Comparison of ENCODE assay signal across 8 cellular contexts in genomic region chr11:20363500-20364411, GRCh38. TPM values are rescaled to one million over a fixed set of nuclear protein-coding genes. Genes with fewer than 3 reads are reported as not detected.
DNase-seq lines count a peak whose midpoint lies in the region; ATAC-seq, FAIRE-seq and TF ChIP-seq lines count a peak whose summit lies in the region.

HTATIP2 (plus strand) TSS chr11:20363714; CDS start chr11:20364238, 524 bp downstream.

- H4K20me1 ChIP-seq in GM12878 (ENCODE audit: control insufficient read depth, insufficient read depth) = no peaks in the 10 kb centered on the region

- H3K27ac Mint-ChIP-seq in IgD-negative memory B cell = peak within 1 kb of the TSS; percentile 87 to 98 (median 93)

- H3K27me3 Mint-ChIP-seq in IgD-negative memory B cell = no peaks in the 10 kb centered on the region

- H3K4me1 Mint-ChIP-seq in IgD-negative memory B cell = peaks cover 32 to 46% (median 45%) of the 10 kb centered on the region in 3 donors

- H3K4me3 ChIP-seq in GM12878 (peak within 1 kb of the TSS; percentile 58), iPS-11a (ENCODE audit: low read depth, low read length) (peak within 1 kb of the TSS; percentile 37), sigmoid colon (peak within 1 kb of the TSS; percentile 61 to 89 (median 78))

- TSS peak; percentile 90 for BruUV-seq in GM12878 (replicated peaks; lab: Mats Ljungman, UMichigan)

- H3K4me1 ChIP-seq in GM12878 (ENCODE audit: control insufficient read depth, insufficient read depth, low read length) (peaks cover 7% of the 10 kb centered on the region; the same call in 1 of the 2 replicates), sigmoid colon (peaks cover 0 to 46% (median 31%) of the 10 kb centered on the region in 4 donors)

- no peaks in the 10 kb centered on the region for H3K9me3 Mint-ChIP-seq in IgD-negative memory B cell

- TF ChIP-seq POLR2A in GM12878 (IDR thresholded peaks at IDR 0.05; ENCODE audit: low read depth, low read length) = peak; percentile 90
- peak in 1 of 2 donors; percentile 14 for TF ChIP-seq POLR2A in sigmoid colon (IDR thresholded peaks at IDR 0.05)

- H3K9me3 ChIP-seq in GM12878 (replicated peaks; ENCODE audit: control insufficient read depth, insufficient read depth, low read length) (no peaks in the 10 kb centered on the region; the same call in 2 of the 3 replicates), sigmoid colon (no peaks in the 10 kb centered on the region)

- H3K36me3 Mint-ChIP-seq in IgD-negative memory B cell = peaks cover 7% of the 10 kb centered on the region

- POLR2A ChIA-PET in GM12878 (lab: Charles Lee) = interaction anchor here (0.6 kb wide), 1 partner anchor 655 kb away, joined by 3 read pairs; no protein-coding TSS in a partner anchor

- peak within 1 kb of the TSS; percentile 69 for H3K9ac ChIP-seq in GM12878 (ENCODE audit: control insufficient read depth, insufficient read depth, low read length)

- peak within 1 kb of the TSS; percentile 90 to 98 (median 96) for H3K4me3 Mint-ChIP-seq in IgD-negative memory B cell

- TF ChIP-seq EP300 in GM12878 (IDR thresholded peaks at IDR 0.05; ENCODE audit: borderline replicate concordance in 1 of 2, control insufficient read depth in 1 of 2, low read depth in 2 of 2, low read length in 2 of 2) (no peak), sigmoid colon (IDR thresholded peaks at IDR 0.05) (no peak)

- TF ChIP-seq RAD21 in GM12878 (IDR thresholded peaks at IDR 0.05; ENCODE audit: insufficient read depth, low read depth, low read length) = no peak

- in situ Hi-C loops in GM12878 (cut with MboI) = no loop called here

- peaks cover 2% of the 10 kb centered on the region for H3K79me2 ChIP-seq in GM12878 (ENCODE audit: control insufficient read depth, insufficient read depth, low read length)

- H2AFZ ChIP-seq in GM12878 (ENCODE audit: control insufficient read depth, low read depth, low read length) = peak within 1 kb of the TSS; percentile 81

- peak; percentile 35 for FAIRE-seq in GM12878 (lab: Jason Lieb, UNC)

- RAD21 ChIA-PET in GM12878 (lab: Charles Lee; ENCODE audit: unreplicated experiment) = interaction anchor here (1.3 kb wide), 1 partner anchor 231 kb away, joined by 3 read pairs; no protein-coding TSS in a partner anchor

- SMC1A ChIA-PET in GM12878 (lab: Charles Lee; ENCODE audit: uncharacterized antibody, unreplicated experiment) = interaction anchor here (2.1 kb wide), 1 partner anchor 10 kb away, joined by 8 read pairs; no protein-coding TSS in a partner anchor

- ATAC-seq in GM21447 (IDR thresholded peaks at IDR 0.05; ENCODE audit: unreplicated experiment) = peak; percentile 90
- peak; percentile 95 for ATAC-seq in GM12878

- H3K27me3 ChIP-seq in GM12878 (replicated peaks in 1 of 2; ENCODE audit: control insufficient read depth in 2 of 2, insufficient read depth in 2 of 2, low read length in 1 of 2) = no peaks in the 10 kb centered on the region
- no peaks in the 10 kb centered on the region for H3K27me3 ChIP-seq in sigmoid colon

- peak; percentile 66 for DNase-seq in DMS53 treated with DMSO at 0.1 percent for 48 hours (lab: John Stamatoyannopoulos, UW; ENCODE audit: unreplicated experiment)
- no peak for DNase-seq in GM12878 (ENCODE audit: low read depth, low spot score)
- peak; percentile 84 for DNase-seq in sigmoid colon
- no peak for DNase-seq in epidermal melanocyte (ENCODE audit: insufficient read length, low spot score)

- CTCF ChIA-PET in GM12878 (lab: Yijun Ruan, JAX) = interaction anchor here (0.7 to 8.1 kb wide), 6 partner anchors 10 to 321 kb away, joined by 3 to 66 read pairs (median 4); no protein-coding TSS in a partner anchor

- peak within 1 kb of the TSS; percentile 73 for H3K4me2 ChIP-seq in GM12878 (ENCODE audit: control insufficient read depth, insufficient read depth)

- no peak for TF ChIP-seq CTCF in GM12878 (IDR thresholded peaks at IDR 0.05 in 2 of 3, conservative IDR thresholded peaks at IDR 0.05 in 1 of 3; ENCODE audit: control insufficient read depth in 2 of 3, extremely low read depth in 1 of 3, insufficient read depth in 1 of 3, low read depth in 3 of 3, low read length in 3 of 3)
- TF ChIP-seq CTCF in sigmoid colon (IDR thresholded peaks at IDR 0.05) = peak in 1 of 4 experiments; percentile 6

- H3K27ac ChIP-seq in GM12878 (ENCODE audit: control insufficient read depth, insufficient read depth) (peak within 1 kb of the TSS; percentile 65), sigmoid colon (peak within 1 kb of the TSS; percentile 77 to 92 (median 84))

- 7% methylated on average over 58 of the region's 71 CpGs for WGBS in GM12878 (ENCODE audit: insufficient coverage, insufficient replicate concordance, low lambda C conversion rate, missing lambda C conversion rate)
- WGBS in sigmoid colon, 2 donors = 1 to 3% methylated on average over 71 of the region's 71 CpGs

- intact Hi-C loops in T-helper 2 cell treated with Interferon-gamma antibody and Interleukin-4, amounts not matched to agents 100 ng/mL and 5 ng/mL, for 36 hours (cut with micrococcal nuclease) = loop anchor here (1.0 kb wide), 1 partner anchor 24 kb away; the partner anchor contains the start of gene PRMT3
- intact Hi-C loops in GM12878 (cut with micrococcal nuclease; ENCODE audit: unreplicated experiment) = no loop called here
- intact Hi-C loops in sigmoid colon (cut with DNase I) = loop anchor here (2.0 kb wide), 1 partner anchor 23 kb away; the partner anchor contains the start of gene PRMT3

- H3K36me3 ChIP-seq in GM12878 (ENCODE audit: control insufficient read depth in 2 of 2, insufficient read depth in 2 of 2, low read length in 1 of 2) (no peaks in the 10 kb centered on the region), sigmoid colon (no peaks in the 10 kb centered on the region)

TF ChIP-seq in GM12878, 131 proteins besides CTCF, POLR2A, EP300 and RAD21 (continues in another document):
- TF ChIP-seq ZNF274 (IDR thresholded peaks at IDR 0.05; ENCODE audit: insufficient read depth, insufficient read length) (no peak), PRDM15 (CRISPR knock-in tag; IDR thresholded peaks at IDR 0.05) (no peak), DPF2 (IDR thresholded peaks at IDR 0.05) (peak; percentile 66; the same call in 1 of the 2 replicates), SMAD5 (IDR thresholded peaks at IDR 0.05; ENCODE audit: low read depth) (0 out of 2 replicates have a peak, but pooled peaks have one; percentile 41), CBFB (IDR thresholded peaks at IDR 0.05; ENCODE audit: low read depth) (no peak)

RNA-seq across cellular contexts. Expression of gene HTATIP2, which starts in this region (rescaled TPM):
- polyA plus RNA-seq in IgD-negative memory B cell (57.7 TPM), GM12878 (2011; rRNA removed) (25.4 and 31.7 TPM in 2 replicates), GM12878 (2014; fragmentation: Illumina TruSeq; extraction: Trizol) (44.4 and 55.2 TPM in 2 replicates), GM12878 (2014; fragmentation: Nextera tagmentation; extraction: Ambion mirVana) (10 to 100 TPM; 51.0 to 58.5 TPM), GM12878 (2014; rRNA removed) (33.0 and 39.3 TPM in 2 replicates), GM12878 (2016; fragmentation: Nextera tagmentation; extraction: Ambion mirVana) (10 to 100 TPM; 48.4 to 54.4 TPM), sigmoid colon (100 to 1,000 TPM; 110 to 318 (median 166) TPM)
- 39.8 and 40.6 TPM in 2 replicates for total RNA-seq in T-helper 2 cell treated with Interferon-gamma antibody and Interleukin-4, amounts not matched to agents 100 ng/mL and 5 ng/mL, for 36 hours
- 12.0 and 13.9 TPM in 2 replicates for total RNA-seq in GM12878 (2013; cell fraction: nucleolus; rRNA removed)
- total RNA-seq in GM12878 (2014; rRNA removed) (36.9 and 40.7 TPM in 2 replicates), GM12878 (2014; rRNA removed; fragmentation: Illumina TruSeq; extraction: Trizol) (40.1 and 40.6 TPM in 2 replicates), GM12878 (2021) (29.0 and 34.4 TPM in 2 replicates), sigmoid colon (10 to 100 TPM; 12.2 to 58.1 (median 39.5) TPM)
- 25.0 TPM for polyA plus RNA-seq in GM12878 (2011; ENCODE audit: low read depth)
- polyA plus RNA-seq in GM12878 (2011; cell fraction: cytosol; rRNA removed) = 11.5 and 13.0 TPM in 2 replicates
- polyA plus RNA-seq in GM12878 (2011; cell fraction: nucleus; rRNA removed) = 15.5 and 16.3 TPM in 2 replicates
- polyA plus RNA-seq in GM12878 (2012) = 20.9 and 23.6 TPM in 2 replicates
- polyA minus RNA-seq in GM12878 (2011; rRNA and poly(A)+ RNA removed) = 14.3 and 18.0 TPM in 2 replicates
- 6.5 and 8.9 TPM in 2 replicates for polyA minus RNA-seq in GM12878 (2011; cell fraction: cytosol; rRNA and poly(A)+ RNA removed)
- 5.3 and 10.2 TPM in 2 replicates for polyA minus RNA-seq in GM12878 (2011; cell fraction: nucleus; rRNA and poly(A)+ RNA removed)

Comparison
In these comparisons a context has a peak if more than half of its experiments do, and no peak if none do; other contexts are left out.
1. DNase-seq: peak in DMS53 treated with DMSO at 0.1 percent for 48 hours (single experiment) and sigmoid colon (single experiment); none in GM12878 (single experiment) and epidermal melanocyte (single experiment).
2. Peak in every context shown above with its lines, with median percentiles within 50 percentile points of each other: H3K4me3 ChIP-seq.